29 cellular contexts compared by ENCODE assay signal in genomic region chr12:131459666-131460365, GRCh38.
"Had no signal": no experiment of that assay in that cellular context is flagged by ENCODE, and none has a peak within 500 bp of the region (broad histone marks: within the 10 kb centered on the region; RNA-seq: fewer than 3 reads in every experiment).

No MANE protein-coding gene starts in this region.

- H3K27ac Mint-ChIP-seq: activated naive CD4-positive, alpha-beta T cell treated with anti-CD3 and anti-CD28 coated beads, Interleukin-2, amount 50 U/mL, for 24 hours; activated naive CD8-positive, alpha-beta T cell treated with anti-CD3 and anti-CD28 coated beads, Interleukin-2, amount 50 U/mL, for 24 hours; activated T-helper 17 cell treated with anti-CD3 and anti-CD28 coated beads, Interleukin-2, amount 50 U/mL, for 72 hours; dendritic cell treated with granulocyte-macrophage colony-stimulating factor and Interleukin-4, amounts not matched to agents 40 ng/mL and 50 ng/mL, for 4 days; natural killer cell treated with Interleukin-12 subunit alpha and Interleukin-12 subunit beta and Interleukin-15 and Interleukin-18, amount 100 ng/mL, for 72 hours; T-helper 2 cell treated with Interferon-gamma antibody and Interleukin-4, amounts not matched to agents 5 μg/mL and 100 μg/mL, for 36 hours had no signal

- H3K4me1 Mint-ChIP-seq: activated naive CD4-positive, alpha-beta T cell treated with anti-CD3 and anti-CD28 coated beads, Interleukin-2, amount 50 U/mL, for 24 hours; activated naive CD8-positive, alpha-beta T cell treated with anti-CD3 and anti-CD28 coated beads, Interleukin-2, amount 50 U/mL, for 24 hours; activated T-helper 17 cell treated with anti-CD3 and anti-CD28 coated beads, Interleukin-2, amount 50 U/mL, for 72 hours had no signal

- FAIRE-seq: endometrium had no signal

- H3K27me3 ChIP-seq: neutrophil, ovary, uterus had no signal

- H3K27ac ChIP-seq: breast epithelium, epithelial cell of prostate, esophagus squamous epithelium, heart right ventricle, left lung, neutrophil, ovary, prostate gland, uterus had no signal

- H3K9me3 ChIP-seq: breast epithelium, esophagus squamous epithelium, heart right ventricle, left lung, mucosa of descending colon, neutrophil, ovary, prostate gland, uterus had no signal

- H3K4me2 ChIP-seq: smooth muscle cell had no signal

- H3K36me3 Mint-ChIP-seq: activated naive CD4-positive, alpha-beta T cell treated with anti-CD3 and anti-CD28 coated beads, Interleukin-2, amount 50 U/mL, for 24 hours; natural killer cell treated with Interleukin-12 subunit alpha and Interleukin-12 subunit beta and Interleukin-15 and Interleukin-18, amount 100 ng/mL, for 72 hours had no signal

- ATAC-seq: activated naive CD8-positive, alpha-beta T cell treated with anti-CD3 and anti-CD28 coated beads, Interleukin-2, amount 50 U/mL, for 24 hours; activated T-cell treated with anti-CD3 and anti-CD28 coated beads, Interleukin-2, amount 50 U/mL, for 4 hours; activated T-helper 17 cell treated with anti-CD3 and anti-CD28 coated beads, Interleukin-2, amount 50 U/mL, for 72 hours; heart right ventricle; left lung; mucosa of descending colon; natural killer cell treated with Interleukin-12 subunit alpha and Interleukin-12 subunit beta and Interleukin-15 and Interleukin-18, amount 100 ng/mL, for 72 hours had no signal

- DNase-seq: activated CD4-positive, alpha-beta T cell treated with anti-CD3 and anti-CD28 coated beads for 4 hours; activated CD4-positive, alpha-beta T cell treated with anti-CD3 and anti-CD28 coated beads, Interleukin-2, amount 50 U/mL, for 4 hours; activated naive CD8-positive, alpha-beta T cell treated with anti-CD3 and anti-CD28 coated beads, Interleukin-2, amount 50 U/mL, for 24 hours; activated T-cell treated with anti-CD3 and anti-CD28 coated beads, Interleukin-2, amount 50 U/mL, for 4 hours; central memory CD4-positive, alpha-beta T cell; effector CD4-positive, alpha-beta T cell; esophagus squamous epithelium; foreskin melanocyte; heart right ventricle; mesendoderm; mucosa of descending colon; ovary; stimulated activated naive CD4-positive, alpha-beta T cell; T-helper 1 cell; trophoblast cell; uterus had no signal

- H3K9me3 Mint-ChIP-seq: activated naive CD4-positive, alpha-beta T cell treated with anti-CD3 and anti-CD28 coated beads, Interleukin-2, amount 50 U/mL, for 24 hours; activated naive CD8-positive, alpha-beta T cell treated with anti-CD3 and anti-CD28 coated beads, Interleukin-2, amount 50 U/mL, for 24 hours; activated T-helper 17 cell treated with anti-CD3 and anti-CD28 coated beads, Interleukin-2, amount 50 U/mL, for 72 hours; dendritic cell treated with granulocyte-macrophage colony-stimulating factor and Interleukin-4, amounts not matched to agents 40 ng/mL and 50 ng/mL, for 4 days; natural killer cell treated with Interleukin-12 subunit alpha and Interleukin-12 subunit beta and Interleukin-15 and Interleukin-18, amount 100 ng/mL, for 72 hours; T-helper 2 cell treated with Interferon-gamma antibody and Interleukin-4, amounts not matched to agents 5 μg/mL and 100 μg/mL, for 36 hours had no signal

- H3K4me3 Mint-ChIP-seq: activated naive CD4-positive, alpha-beta T cell treated with anti-CD3 and anti-CD28 coated beads, Interleukin-2, amount 50 U/mL, for 24 hours; activated naive CD8-positive, alpha-beta T cell treated with anti-CD3 and anti-CD28 coated beads, Interleukin-2, amount 50 U/mL, for 24 hours; activated T-cell treated with anti-CD3 and anti-CD28 coated beads, Interleukin-2, amount 50 U/mL, for 4 hours; activated T-helper 17 cell treated with anti-CD3 and anti-CD28 coated beads, Interleukin-2, amount 50 U/mL, for 72 hours; dendritic cell treated with granulocyte-macrophage colony-stimulating factor and Interleukin-4, amounts not matched to agents 40 ng/mL and 50 ng/mL, for 4 days; natural killer cell treated with Interleukin-12 subunit alpha and Interleukin-12 subunit beta and Interleukin-15 and Interleukin-18, amount 100 ng/mL, for 72 hours; T-helper 2 cell treated with Interferon-gamma antibody and Interleukin-4, amounts not matched to agents 5 μg/mL and 100 μg/mL, for 36 hours had no signal

- H3K4me3 ChIP-seq: breast epithelium, esophagus squamous epithelium, heart right ventricle, left lung, lung, mucosa of descending colon, ovary, prostate gland, smooth muscle cell, uterus had no signal

- H3K36me3 ChIP-seq: breast epithelium, esophagus squamous epithelium, heart right ventricle, left lung, neutrophil, ovary, prostate gland, uterus had no signal

- H3K4me1 ChIP-seq: breast epithelium, heart right ventricle, left lung, prostate gland, uterus had no signal
